ENCODE assay signal across 8 cellular contexts in genomic region chr1:209755926-209756607, GRCh38. TPM values are rescaled to one million over a fixed set of nuclear protein-coding genes. Genes with fewer than 3 reads are reported as not detected.
DNase-seq lines count a peak whose midpoint lies in the region; ATAC-seq and FAIRE-seq lines count a peak whose summit lies in the region.

Gene TRAF3IP3 (plus strand): TSS chr1:209756053. CDS start chr1:209760040, 3,987 bp downstream.

- no peaks in the 10 kb centered on the region for H3K4me1 ChIP-seq in small intestine (ENCODE audit: control insufficient read depth in 2 of 2, insufficient read depth in 1 of 2, low read depth in 1 of 2, low read length in 1 of 2)

- peak within 1 kb of the TSS; percentile 26 to 41 for H3K4me3 ChIP-seq in small intestine (ENCODE audit: low read depth in 1 of 2, low read length in 2 of 2)

- peak within 1 kb of the TSS; percentile 94 for H3K27ac Mint-ChIP-seq in activated naive CD4-positive, alpha-beta T cell treated with anti-CD3 and anti-CD28 coated beads, Interleukin-2, amount 50 U/mL, for 24 hours

- H3K36me3 ChIP-seq in small intestine (ENCODE audit: control insufficient read depth in 2 of 2, insufficient read depth in 2 of 2, low read length in 2 of 2): peaks cover 0 to 2% of the 10 kb centered on the region in 2 donors

- intact Hi-C loops in posterior vena cava (cut with DNase I): no loop called here

- ATAC-seq in GM18861 (IDR thresholded peaks at IDR 0.05; ENCODE audit: unreplicated experiment): peak; percentile 68
- peak; percentile 73 for ATAC-seq in HG02973 (IDR thresholded peaks at IDR 0.05; ENCODE audit: unreplicated experiment)

- peak within 1 kb of the TSS; percentile 42 to 88 for H3K27ac ChIP-seq in small intestine (ENCODE audit: low read depth in 1 of 2, low read length in 1 of 2)

- peak; percentile 63 for DNase-seq in T follicular helper cell (ENCODE audit: low read depth)
- peak; percentile 58 for DNase-seq in small intestine
- DNase-seq in mesenteric fat pad (ENCODE audit: low spot score): no peak
- DNase-seq in posterior vena cava (ENCODE audit: low spot score): no peak
- DNase-seq in DMS153 (lab: John Stamatoyannopoulos, UW): no peak

- peaks cover 0 to 2% of the 10 kb centered on the region in 2 donors for H3K27me3 ChIP-seq in small intestine (ENCODE audit: control insufficient read depth in 2 of 2, insufficient read depth in 2 of 2, low read length in 2 of 2)

- H3K4me1 Mint-ChIP-seq in activated naive CD4-positive, alpha-beta T cell treated with anti-CD3 and anti-CD28 coated beads, Interleukin-2, amount 50 U/mL, for 24 hours: peaks cover 77% of the 10 kb centered on the region

- H3K36me3 Mint-ChIP-seq in activated naive CD4-positive, alpha-beta T cell treated with anti-CD3 and anti-CD28 coated beads, Interleukin-2, amount 50 U/mL, for 24 hours: peaks cover 15% of the 10 kb centered on the region

- H3K9me3 Mint-ChIP-seq in activated naive CD4-positive, alpha-beta T cell treated with anti-CD3 and anti-CD28 coated beads, Interleukin-2, amount 50 U/mL, for 24 hours: no peaks in the 10 kb centered on the region

- H3K27me3 Mint-ChIP-seq in activated naive CD4-positive, alpha-beta T cell treated with anti-CD3 and anti-CD28 coated beads, Interleukin-2, amount 50 U/mL, for 24 hours: no peaks in the 10 kb centered on the region

- no peaks in the 10 kb centered on the region for H3K9me3 ChIP-seq in small intestine (ENCODE audit: control insufficient read depth, low read depth)

- 49 to 67% (median 61%) methylated on average over 10 of the region's 10 CpGs for WGBS in small intestine, 3 donors

- peak within 1 kb of the TSS; percentile 95 for H3K4me3 Mint-ChIP-seq in activated naive CD4-positive, alpha-beta T cell treated with anti-CD3 and anti-CD28 coated beads, Interleukin-2, amount 50 U/mL, for 24 hours

- no peak for FAIRE-seq in small intestine (lab: Jason Lieb, UNC)

RNA-seq across cellular contexts. Expression of gene TRAF3IP3, which starts in this region (rescaled TPM):
- 1 to 10 TPM; 1.1 to 8.4 (median 3.3) TPM for polyA plus RNA-seq in small intestine
- total RNA-seq in mesenteric fat pad (3.7 TPM), posterior vena cava (1 to 10 TPM; 2.8 to 3.1 TPM)

Comparison
In these comparisons a context has a peak if more than half of its experiments do, and no peak if none do; other contexts are left out.
1. DNase-seq: peak in T follicular helper cell (single experiment) and small intestine (single experiment); none in mesenteric fat pad (single experiment), posterior vena cava (single experiment) and DMS153 (single experiment).